In genomic region chr5:118987988-118988945, GRCh38 we compare ENCODE assay signal across 8 cellular contexts. TPM values are rescaled to one million over a fixed set of nuclear protein-coding genes. Genes with fewer than 3 reads are reported as not detected.
DNase-seq lines count a peak whose midpoint lies in the region; ATAC-seq and TF ChIP-seq lines count a peak whose summit lies in the region.

DTWD2 (minus strand) TSS chr5:118988547; CDS start chr5:118988511, 36 bp downstream.

- peaks cover 7% of the 10 kb centered on the region; the same call in 1 of the 2 replicates for H3K9me3 Mint-ChIP-seq in WTC11

- 1 to 5% (median 3%) methylated on average over 56 to 79 of the region's 79 CpGs for WGBS in spleen, 5 donors

- peak within 1 kb of the TSS; percentile 85 for H3K27ac ChIP-seq in caudate nucleus (ENCODE audit: low read depth, low read length)
- peak within 1 kb of the TSS; percentile 90 to 95 (median 94) for H3K27ac ChIP-seq in spleen

- TF ChIP-seq POLR2A in GM18951 (IDR thresholded peaks at IDR 0.05; ENCODE audit: extremely low read depth, insufficient read depth, insufficient read length) = peak; percentile 74
- peak in 1 of 3 donors; percentile 69 for TF ChIP-seq POLR2A in spleen (IDR thresholded peaks at IDR 0.05)

- TF ChIP-seq CTCF in AG10803 (conservative IDR thresholded peaks at IDR 0.05; ENCODE audit: low read length) (peak; percentile 75), WTC11 (IDR thresholded peaks at IDR 0.05) (peak; percentile 85), spleen (IDR thresholded peaks at IDR 0.05 in 8 of 11, conservative IDR thresholded peaks at IDR 0.05 in 3 of 11) (peak; percentile 89 to 98 (median 97))

- peak within 1 kb of the TSS; percentile 67 for H3K4me3 Mint-ChIP-seq in WTC11

- DNase-seq in AG10803 (ENCODE audit: low read depth) = peak; percentile 88
- peak; percentile 96 for DNase-seq in NCI-H2227 (lab: John Stamatoyannopoulos, UW; ENCODE audit: unreplicated experiment)
- DNase-seq in WTC11 (ENCODE audit: low spot score) = peak; percentile 95
- DNase-seq in caudate nucleus (lab: John Stamatoyannopoulos, UW) = peak in 60 of 61 donors; percentile 61 to 99 (median 94)
- peak; percentile 94 for DNase-seq in inferior parietal cortex (ENCODE audit: extremely low spot score)
- DNase-seq in spleen = peak; percentile 99

- peak within 1 kb of the TSS; percentile 53 for H3K27ac Mint-ChIP-seq in WTC11

- ATAC-seq in HG03175 (IDR thresholded peaks at IDR 0.05; ENCODE audit: unreplicated experiment) (peak; percentile 97), WTC11 (peak; percentile 99)

- no peaks in the 10 kb centered on the region for H3K27me3 ChIP-seq in spleen (replicated peaks in 1 of 7)

- intact Hi-C loops in spleen (cut with DNase I; ENCODE audit: low total_unique reads) = loop anchor here (10.0 kb wide), 2 partner anchors 277 to 427 kb away; no protein-coding TSS in a partner anchor

- peaks cover 14% of the 10 kb centered on the region for H3K4me1 Mint-ChIP-seq in WTC11

- H3K36me3 Mint-ChIP-seq in WTC11 = peaks cover 8% of the 10 kb centered on the region

- H3K4me1 ChIP-seq in spleen = peaks cover 5 to 37% (median 16%) of the 10 kb centered on the region in 6 donors

- POLR2A ChIA-PET in WTC11 (lab: Charles Lee) = interaction anchor here (0.6 to 1.4 kb wide), 5 partner anchors 32 to 465 kb away, joined by 3 to 5 read pairs (median 3); partner anchors contain the start of gene DMXL1

- no peaks in the 10 kb centered on the region for H3K36me3 ChIP-seq in spleen

- in situ Hi-C loops in GM18951 (cut with MboI; ENCODE audit: low sequenced_read_pairs, unreplicated experiment) = loop anchor here (25.0 kb wide), 1 partner anchor 749 kb away; no protein-coding TSS in a partner anchor

- no peaks in the 10 kb centered on the region; the same call in 1 of the 2 replicates for H3K27me3 Mint-ChIP-seq in WTC11 (ENCODE audit: low read depth)

- peaks cover 0 to 10% (median 0%) of the 10 kb centered on the region in 8 donors for H3K9me3 ChIP-seq in spleen

- CTCF ChIA-PET in WTC11 (lab: Charles Lee) = interaction anchor here (0.5 to 3.3 kb wide), 48 partner anchors 8 to 592 kb away, joined by 3 to 42 read pairs (median 4); partner anchors contain the start of genes DMXL1, HSD17B4 and TNFAIP8

- H3K4me3 ChIP-seq in AG10803 (ENCODE audit: low read length) (peak within 1 kb of the TSS; percentile 61), spleen (peak within 1 kb of the TSS; percentile 66 to 84 (median 78))

TF ChIP-seq in WTC11, 78 proteins besides CTCF, POLR2A, EP300 and RAD21 (continues in another document):
- TF ChIP-seq RORB (CRISPR knock-in tag; IDR thresholded peaks at IDR 0.05) (no peak), USF1 (CRISPR knock-in tag; IDR thresholded peaks at IDR 0.05) (0 out of 2 replicates have a peak, but pooled peaks have one; percentile 13), SOX15 (CRISPR knock-in tag; IDR thresholded peaks at IDR 0.05) (no peak), MAX (CRISPR knock-in tag; IDR thresholded peaks at IDR 0.05) (peak; percentile 80; the same call in 1 of the 2 replicates), KAT7 (CRISPR knock-in tag; IDR thresholded peaks at IDR 0.05; ENCODE audit: borderline replicate concordance) (0 out of 2 replicates have a peak, but pooled peaks have one; percentile 36), NR2C2 (CRISPR knock-in tag; IDR thresholded peaks at IDR 0.05) (no peak), SMAD4 (CRISPR knock-in tag; IDR thresholded peaks at IDR 0.05) (no peak), FOXP4 (CRISPR knock-in tag; IDR thresholded peaks at IDR 0.05) (peak; percentile 36; the same call in 1 of the 2 replicates), ZNF396 (CRISPR knock-in tag; IDR thresholded peaks at IDR 0.05; ENCODE audit: borderline replicate concordance) (no peak), TCF7 (CRISPR knock-in tag; IDR thresholded peaks at IDR 0.05; ENCODE audit: low read depth) (peak; percentile 40; the same call in 1 of the 2 replicates), TP53 (CRISPR knock-in tag; IDR thresholded peaks at IDR 0.05) (0 out of 2 replicates have a peak, but pooled peaks have one; percentile 41), RELA (CRISPR knock-in tag; IDR thresholded peaks at IDR 0.05; ENCODE audit: borderline replicate concordance) (peak; percentile 65; the same call in 1 of the 2 replicates), IRF2 (CRISPR knock-in tag; IDR thresholded peaks at IDR 0.05; ENCODE audit: borderline replicate concordance, low read depth) (no peak), GABPB1 (CRISPR knock-in tag; IDR thresholded peaks at IDR 0.05) (peak; percentile 65; the same call in 1 of the 2 replicates), ZNF281 (CRISPR knock-in tag; IDR thresholded peaks at IDR 0.05) (peak; percentile 45; the same call in 1 of the 2 replicates), MYBL2 (CRISPR knock-in tag; IDR thresholded peaks at IDR 0.05) (peak; percentile 83), E2F5 (CRISPR knock-in tag; IDR thresholded peaks at IDR 0.05) (peak; percentile 86), ZNF263 (CRISPR knock-in tag; IDR thresholded peaks at IDR 0.05; ENCODE audit: low read depth) (0 out of 2 replicates have a peak, but pooled peaks have one; percentile 40), ZNF138 (CRISPR knock-in tag; conservative IDR thresholded peaks at IDR 0.05) (peak; percentile 77; the same call in 1 of the 2 replicates), ETV6 (CRISPR knock-in tag; IDR thresholded peaks at IDR 0.05) (peak; percentile 84), ZNF416 (CRISPR knock-in tag; IDR thresholded peaks at IDR 0.05) (0 out of 2 replicates have a peak, but pooled peaks have one; percentile 41), ZNF232 (CRISPR knock-in tag; IDR thresholded peaks at IDR 0.05) (peak; percentile 82; the same call in 1 of the 2 replicates)

RNA-seq across cellular contexts. Expression of gene DTWD2, which starts in this region (rescaled TPM):
- total RNA-seq in WTC11 (2021) = 10.3 to 13.1 TPM (median 10.4 TPM) in 3 replicates
- total RNA-seq in spleen = 10 to 100 TPM in 3 of 7 donors, 1 to 10 TPM in 4; 7.2 to 25.5 (median 9.6) TPM
- polyA plus RNA-seq in spleen = 1 to 10 TPM; 1.2 to 3.0 (median 1.4) TPM

Comparison
In these comparisons a context has a peak if more than half of its experiments do, and no peak if none do; other contexts are left out.
1. Peak in every context shown above with its lines: DNase-seq, ATAC-seq, H3K4me3 ChIP-seq and H3K27ac ChIP-seq.